ENCODE assay signal across 8 cellular contexts in the genomic region with DNA sequence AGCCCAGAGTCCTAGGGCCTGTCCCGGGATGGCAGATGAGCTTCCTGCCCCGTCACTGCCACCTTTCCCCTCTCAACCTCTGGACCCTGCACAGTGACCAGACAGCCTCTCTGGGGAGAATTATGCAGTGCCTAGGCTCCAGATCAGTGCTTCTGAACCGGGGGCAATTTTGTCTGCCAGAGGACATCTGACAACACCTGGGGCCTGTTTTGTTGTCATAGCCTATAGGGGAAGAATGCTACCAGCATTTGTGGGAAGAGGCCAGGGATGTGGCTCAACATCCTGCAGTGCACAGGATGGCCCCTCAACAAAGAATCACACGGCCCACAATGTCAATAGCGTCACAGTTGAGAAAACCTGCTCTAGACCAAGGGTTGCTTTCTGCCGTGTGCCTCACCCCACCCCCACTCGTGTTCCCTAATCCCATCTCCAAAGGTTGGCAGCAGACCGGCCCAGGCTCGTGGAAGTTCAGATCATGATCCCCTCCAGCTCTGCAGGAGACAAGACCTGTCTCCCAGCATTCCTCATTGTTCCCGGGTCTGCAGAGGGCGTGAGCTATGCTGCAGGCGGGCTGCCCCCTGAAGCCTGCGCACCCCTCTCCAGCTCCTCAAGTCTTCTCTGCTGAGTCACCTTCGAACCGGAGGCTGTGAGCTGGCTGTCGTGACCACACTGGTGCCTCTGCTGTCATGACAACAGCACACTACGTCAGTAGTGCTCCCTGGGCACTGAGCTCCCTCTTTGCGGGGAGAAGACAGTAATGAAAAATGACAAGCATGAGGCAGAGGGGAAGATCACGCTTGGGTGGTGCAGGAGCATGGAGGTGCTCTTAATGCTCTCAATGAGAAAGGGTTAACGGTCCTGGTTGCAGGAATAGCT. TPM values are rescaled to one million over a fixed set of nuclear protein-coding genes. Genes with fewer than 3 reads are reported as not detected.
DNase-seq lines count a peak whose midpoint lies in the region; ATAC-seq, FAIRE-seq and TF ChIP-seq lines count a peak whose summit lies in the region.

No MANE protein-coding gene starts in this region.

- peaks cover 33% of the 10 kb centered on the region for H3K79me2 ChIP-seq in HepG2 (ENCODE audit: insufficient read depth, low read length)

- no peaks in the 10 kb centered on the region for H3K9me3 Mint-ChIP-seq in activated CD4-positive, alpha-beta T cell treated with anti-CD3 and anti-CD28 coated beads, Interleukin-2, amount 10 ng/mL, durations not matched to agents 7 days and 5 days

- POLR2A ChIA-PET in activated CD4-positive, alpha-beta T cell treated with anti-CD3 and anti-CD28 coated beads, Interleukin-2, amount 10 ng/mL, durations not matched to agents 7 days and 5 days (lab: Charles Lee) = interaction anchor here (0.6 to 1.6 kb wide), 4 partner anchors 21 to 157 kb away, joined by 3 to 6 read pairs (median 3); a partner anchor contains a TSS
- POLR2A ChIA-PET in HepG2 (lab: Yijun Ruan, JAX) = interaction anchor here (0.6 to 2.2 kb wide), 18 partner anchors 10 to 222 kb away, joined by 3 to 22 read pairs (median 4); a partner anchor contains a TSS

- intact Hi-C loops in HepG2 (cut with micrococcal nuclease; ENCODE audit: unreplicated experiment) = loop anchor here (2.0 to 10.0 kb wide), 3 partner anchors 37 to 187 kb away; a partner anchor contains a TSS

- TF ChIP-seq EP300 in HepG2 (IDR thresholded peaks at IDR 0.05; ENCODE audit: low read depth in 2 of 2, low read length in 2 of 2) (peak in 1 of 2 experiments; percentile 49; a peak in 1 of 4 replicates), HepG2 (CRISPR knock-in tag; IDR thresholded peaks at IDR 0.05; ENCODE audit: borderline replicate concordance) (peak; percentile 22; the same call in 1 of the 2 replicates)

- peak; percentile 59 for FAIRE-seq in HepG2 (lab: Jason Lieb, UNC)

- H3K27me3 Mint-ChIP-seq in activated CD4-positive, alpha-beta T cell treated with anti-CD3 and anti-CD28 coated beads, Interleukin-2, amount 10 ng/mL, durations not matched to agents 7 days and 5 days = no peaks in the 10 kb centered on the region

- H3K4me2 ChIP-seq in HepG2 (ENCODE audit: low read depth, low read length) = peak overlapping the region; percentile 96

- TF ChIP-seq CTCF in AG10803 (conservative IDR thresholded peaks at IDR 0.05; ENCODE audit: low read length) (no peak), GM20000 (IDR thresholded peaks at IDR 0.05; ENCODE audit: extremely low read depth, missing control alignments) (no peak), coronary artery (IDR thresholded peaks at IDR 0.05) (no peak), HepG2 (CRISPR knock-in tag; IDR thresholded peaks at IDR 0.05) (no peak)

- H3K27ac ChIP-seq in coronary artery (peak overlapping the region; percentile 96 to 99), HepG2 (ENCODE audit: extremely low read length, insufficient read depth, low read length) (peak overlapping the region; percentile 97)

- H3K36me3 Mint-ChIP-seq in activated CD4-positive, alpha-beta T cell treated with anti-CD3 and anti-CD28 coated beads, Interleukin-2, amount 10 ng/mL, durations not matched to agents 7 days and 5 days (ENCODE audit: low read depth) = peaks cover 76% of the 10 kb centered on the region

- peak overlapping the region; percentile 94 for H3K4me3 ChIP-seq in AG10803 (ENCODE audit: low read length)
- H3K4me3 ChIP-seq in coronary artery = peak overlapping the region; percentile 91
- peak overlapping the region; percentile 58 to 99 (median 60) for H3K4me3 ChIP-seq in HepG2 (replicated peaks in 1 of 3; ENCODE audit: insufficient read depth in 1 of 3, low read depth in 2 of 3, low read length in 3 of 3)

- no peak for TF ChIP-seq RAD21 in HepG2 (CRISPR knock-in tag; IDR thresholded peaks at IDR 0.05)

- in situ Hi-C loops in HepG2 (cut with HindIII; ENCODE audit: extremely low pct_ligation_motif_present, low pct_unique_long_range_greater_than_20kb) = loop anchor here (10.0 kb wide), 1 partner anchor 107 kb away; no protein-coding TSS in a partner anchor

- H3K9ac ChIP-seq in HepG2 (ENCODE audit: insufficient read depth, low read depth, low read length) = peak overlapping the region; percentile 96

- CTCF ChIA-PET in activated CD4-positive, alpha-beta T cell treated with anti-CD3 and anti-CD28 coated beads, Interleukin-2, amount 10 ng/mL, durations not matched to agents 7 days and 5 days (lab: Charles Lee) = interaction anchor here (0.9 to 2.1 kb wide), 7 partner anchors 15 to 109 kb away, joined by 3 to 7 read pairs (median 5); no protein-coding TSS in a partner anchor
- CTCF ChIA-PET in HepG2 (lab: Yijun Ruan, JAX; ENCODE audit: low intra/inter-chr PET ratio, low total read pairs) = no interaction called here

- H3K4me1 Mint-ChIP-seq in activated CD4-positive, alpha-beta T cell treated with anti-CD3 and anti-CD28 coated beads, Interleukin-2, amount 10 ng/mL, durations not matched to agents 7 days and 5 days = peaks cover 36% of the 10 kb centered on the region

- no peaks in the 10 kb centered on the region; a peak in 1 of 5 replicates for H3K27me3 ChIP-seq in HepG2 (ENCODE audit: control insufficient read depth in 1 of 2, insufficient read depth in 2 of 2, low read length in 2 of 2)

- BruUV-seq in HepG2 (replicated peaks; lab: Mats Ljungman, UMichigan) = no TSS peak

- peak overlapping the region; percentile 98 for H3K27ac Mint-ChIP-seq in activated CD4-positive, alpha-beta T cell treated with anti-CD3 and anti-CD28 coated beads, Interleukin-2, amount 10 ng/mL, durations not matched to agents 7 days and 5 days

- H2AFZ ChIP-seq in HepG2 (ENCODE audit: low read length) = no peak overlapping the region

- TF ChIP-seq POLR2A in HepG2 (IDR thresholded peaks at IDR 0.05; ENCODE audit: insufficient read depth in 1 of 2, low read depth in 2 of 2, low read length in 2 of 2) = peak in 1 of 2 experiments; percentile 56; a peak in 2 of 4 replicates

- peak; percentile 98 for DNase-seq in AG10803 (ENCODE audit: low read depth)
- DNase-seq in GM20000 (ENCODE audit: low spot score) = peak; percentile 78
- peak; percentile 98 for DNase-seq in NCI-H226
- peak; percentile 89 for DNase-seq in activated CD4-positive, alpha-beta T cell treated with anti-CD3 and anti-CD28 coated beads, Interleukin-2, amount 10 ng/mL, durations not matched to agents 7 days and 5 days
- DNase-seq in coronary artery (ENCODE audit: low spot score) = peak; percentile 90
- peak; percentile 78 for DNase-seq in HepG2 (ENCODE audit: low spot score)
- DNase-seq in stimulated activated CD4-positive, alpha-beta T cell treated with anti-CD3 and anti-CD28 coated beads, Interleukin-2, amount 100 ng/mL, for 48 hours = peak; percentile 72 to 74

- peak overlapping the region; percentile 90 for H3K4me3 Mint-ChIP-seq in activated CD4-positive, alpha-beta T cell treated with anti-CD3 and anti-CD28 coated beads, Interleukin-2, amount 10 ng/mL, durations not matched to agents 7 days and 5 days

- 2% methylated on average over 17 of the region's 20 CpGs for WGBS in HepG2 (ENCODE audit: low lambda C conversion rate)

- H4K20me1 ChIP-seq in HepG2 (ENCODE audit: insufficient read depth, low read length) = peaks cover 27% of the 10 kb centered on the region

- H3K9me3 ChIP-seq in HepG2 (ENCODE audit: low read length) = no peaks in the 10 kb centered on the region

- H3K36me3 ChIP-seq in HepG2 (replicated peaks in 1 of 2; ENCODE audit: control insufficient read depth in 1 of 2, insufficient read depth in 2 of 2, low read length in 2 of 2) = peaks cover 21 to 61% of the 10 kb centered on the region in 2 experiments

- H3K4me1 ChIP-seq in HepG2 (ENCODE audit: insufficient read depth, low read length) = peaks cover 43% of the 10 kb centered on the region

- peak; percentile 25 for ATAC-seq in HepG2
- ATAC-seq in HG02973 (IDR thresholded peaks at IDR 0.05; ENCODE audit: unreplicated experiment) = no peak

RNA-seq across cellular contexts. Expression of a gene that starts 2.0 kb away (rescaled TPM):
- total RNA-seq in activated CD4-positive, alpha-beta T cell treated with anti-CD3 and anti-CD28 coated beads, Interleukin-2, amount 10 ng/mL, durations not matched to agents 7 days and 5 days = 1,000 to 10,000 TPM; 4,459 to 4,958 TPM
- total RNA-seq in HepG2 (2016; rRNA removed; fragmentation: Illumina TruSeq; extraction: Trizol) = 3,038 and 4,052 TPM in 2 replicates
- 4,250 and 4,349 TPM in 2 replicates for total RNA-seq in HepG2 (2016; cell fraction: cytosol; rRNA removed; fragmentation: Illumina TruSeq; extraction: Trizol; ENCODE audit: low read depth)
- total RNA-seq in HepG2 (2016; cell fraction: insoluble cytoplasmic fraction; rRNA removed; fragmentation: Illumina TruSeq; extraction: Trizol) = 3,016 and 4,088 TPM in 2 replicates
- 3,384 and 3,615 TPM in 2 replicates for total RNA-seq in HepG2 (2016; cell fraction: membrane; rRNA removed; fragmentation: Illumina TruSeq; extraction: Trizol)
- total RNA-seq in HepG2 (2016; cell fraction: nucleus; rRNA removed; fragmentation: Illumina TruSeq; extraction: Trizol) = 1,080 and 1,144 TPM in 2 replicates
- 12,395 and 12,722 TPM in 2 replicates for polyA plus RNA-seq in HepG2 (2011; rRNA removed)
- 13,143 and 20,886 TPM in 2 replicates for polyA plus RNA-seq in HepG2 (2011; cell fraction: cytosol; rRNA removed)
- 4,563 and 5,385 TPM in 2 replicates for polyA plus RNA-seq in HepG2 (2011; cell fraction: nucleus; rRNA removed)
- polyA plus RNA-seq in HepG2 (2012) = 4,491 and 5,608 TPM in 2 replicates
- 5,853 and 5,973 TPM in 2 replicates for polyA plus RNA-seq in HepG2 (2016; cell fraction: cytosol; fragmentation: Illumina TruSeq; extraction: Trizol; ENCODE audit: low read depth)
- 5,263 and 5,331 TPM in 2 replicates for polyA plus RNA-seq in HepG2 (2016; cell fraction: insoluble cytoplasmic fraction; fragmentation: Illumina TruSeq; extraction: Trizol; ENCODE audit: low read depth)
- 4,187 and 4,205 TPM in 2 replicates for polyA plus RNA-seq in HepG2 (2016; cell fraction: membrane; fragmentation: Illumina TruSeq; extraction: Trizol; ENCODE audit: low read depth)
- polyA plus RNA-seq in HepG2 (2016; cell fraction: nucleus; fragmentation: Illumina TruSeq; extraction: Trizol; ENCODE audit: insufficient read depth, low read depth) = 2,003 and 2,068 TPM in 2 replicates
- 14,131 and 14,841 TPM in 2 replicates for polyA minus RNA-seq in HepG2 (2011; rRNA and poly(A)+ RNA removed; ENCODE audit: low replicate concordance)
- polyA minus RNA-seq in HepG2 (2011; cell fraction: cytosol; rRNA and poly(A)+ RNA removed) = 5,645 and 5,680 TPM in 2 replicates
- 1,044 and 1,523 TPM in 2 replicates for polyA minus RNA-seq in HepG2 (2011; cell fraction: nucleus; rRNA and poly(A)+ RNA removed)

RNA-seq across cellular contexts. Expression of a gene that starts 23.6 kb away (rescaled TPM):
- total RNA-seq in activated CD4-positive, alpha-beta T cell treated with anti-CD3 and anti-CD28 coated beads, Interleukin-2, amount 10 ng/mL, durations not matched to agents 7 days and 5 days = 10 to 100 TPM; 28.3 to 30.4 TPM
- total RNA-seq in HepG2 (2016; rRNA removed; fragmentation: Illumina TruSeq; extraction: Trizol) = 7.0 and 12.8 TPM in 2 replicates
- total RNA-seq in HepG2 (2016; cell fraction: cytosol; rRNA removed; fragmentation: Illumina TruSeq; extraction: Trizol; ENCODE audit: low read depth) = 2.3 and 2.6 TPM in 2 replicates
- total RNA-seq in HepG2 (2016; cell fraction: insoluble cytoplasmic fraction; rRNA removed; fragmentation: Illumina TruSeq; extraction: Trizol) = 6.1 and 12.5 TPM in 2 replicates
- total RNA-seq in HepG2 (2016; cell fraction: membrane; rRNA removed; fragmentation: Illumina TruSeq; extraction: Trizol) = 4.1 and 5.9 TPM in 2 replicates
- 13.7 and 16.1 TPM in 2 replicates for total RNA-seq in HepG2 (2016; cell fraction: nucleus; rRNA removed; fragmentation: Illumina TruSeq; extraction: Trizol)
- 14.6 and 18.3 TPM in 2 replicates for polyA plus RNA-seq in HepG2 (2011; rRNA removed)
- polyA plus RNA-seq in HepG2 (2011; cell fraction: cytosol; rRNA removed) = 7.8 and 9.6 TPM in 2 replicates
- polyA plus RNA-seq in HepG2 (2011; cell fraction: nucleus; rRNA removed) = 132 TPM in 2 replicates
- 8.0 and 11.7 TPM in 2 replicates for polyA plus RNA-seq in HepG2 (2012)
- 1.9 TPM in 2 replicates for polyA plus RNA-seq in HepG2 (2016; cell fraction: cytosol; fragmentation: Illumina TruSeq; extraction: Trizol; ENCODE audit: low read depth)
- 6.6 and 8.2 TPM in 2 replicates for polyA plus RNA-seq in HepG2 (2016; cell fraction: insoluble cytoplasmic fraction; fragmentation: Illumina TruSeq; extraction: Trizol; ENCODE audit: low read depth)
- polyA plus RNA-seq in HepG2 (2016; cell fraction: membrane; fragmentation: Illumina TruSeq; extraction: Trizol; ENCODE audit: low read depth) = 3.2 and 3.5 TPM in 2 replicates
- 54.2 and 55.8 TPM in 2 replicates for polyA plus RNA-seq in HepG2 (2016; cell fraction: nucleus; fragmentation: Illumina TruSeq; extraction: Trizol; ENCODE audit: insufficient read depth, low read depth)
- 0.61 and 11.8 TPM in 2 replicates for polyA minus RNA-seq in HepG2 (2011; rRNA and poly(A)+ RNA removed; ENCODE audit: low replicate concordance)
- polyA minus RNA-seq in HepG2 (2011; cell fraction: cytosol; rRNA and poly(A)+ RNA removed) = 2.9 and 3.4 TPM in 2 replicates
- 12.5 and 14.4 TPM in 2 replicates for polyA minus RNA-seq in HepG2 (2011; cell fraction: nucleus; rRNA and poly(A)+ RNA removed)

RNA-seq across cellular contexts. Expression of a gene that starts 35.8 kb away (rescaled TPM):
- total RNA-seq in activated CD4-positive, alpha-beta T cell treated with anti-CD3 and anti-CD28 coated beads, Interleukin-2, amount 10 ng/mL, durations not matched to agents 7 days and 5 days = 10 to 100 TPM; 74.1 to 76.4 TPM
- total RNA-seq in HepG2 (2016; rRNA removed; fragmentation: Illumina TruSeq; extraction: Trizol) = 50.0 and 56.7 TPM in 2 replicates
- total RNA-seq in HepG2 (2016; cell fraction: cytosol; rRNA removed; fragmentation: Illumina TruSeq; extraction: Trizol; ENCODE audit: low read depth) = 12.9 and 15.9 TPM in 2 replicates
- 47.8 and 60.1 TPM in 2 replicates for total RNA-seq in HepG2 (2016; cell fraction: insoluble cytoplasmic fraction; rRNA removed; fragmentation: Illumina TruSeq; extraction: Trizol)
- total RNA-seq in HepG2 (2016; cell fraction: membrane; rRNA removed; fragmentation: Illumina TruSeq; extraction: Trizol) = 14.5 and 16.3 TPM in 2 replicates
- 58.7 and 75.9 TPM in 2 replicates for total RNA-seq in HepG2 (2016; cell fraction: nucleus; rRNA removed; fragmentation: Illumina TruSeq; extraction: Trizol)
- polyA plus RNA-seq in HepG2 (2011; rRNA removed) = 47.3 and 52.9 TPM in 2 replicates
- polyA plus RNA-seq in HepG2 (2011; cell fraction: cytosol; rRNA removed) = 23.1 and 25.0 TPM in 2 replicates
- 189 and 191 TPM in 2 replicates for polyA plus RNA-seq in HepG2 (2011; cell fraction: nucleus; rRNA removed)
- 39.3 and 51.1 TPM in 2 replicates for polyA plus RNA-seq in HepG2 (2012)
- polyA plus RNA-seq in HepG2 (2016; cell fraction: cytosol; fragmentation: Illumina TruSeq; extraction: Trizol; ENCODE audit: low read depth) = 5.0 and 5.2 TPM in 2 replicates
- polyA plus RNA-seq in HepG2 (2016; cell fraction: insoluble cytoplasmic fraction; fragmentation: Illumina TruSeq; extraction: Trizol; ENCODE audit: low read depth) = 58.8 and 61.3 TPM in 2 replicates
- 8.6 and 9.0 TPM in 2 replicates for polyA plus RNA-seq in HepG2 (2016; cell fraction: membrane; fragmentation: Illumina TruSeq; extraction: Trizol; ENCODE audit: low read depth)
- polyA plus RNA-seq in HepG2 (2016; cell fraction: nucleus; fragmentation: Illumina TruSeq; extraction: Trizol; ENCODE audit: insufficient read depth, low read depth) = 230 and 250 TPM in 2 replicates
- 70.3 and 126 TPM in 2 replicates for polyA minus RNA-seq in HepG2 (2011; rRNA and poly(A)+ RNA removed; ENCODE audit: low replicate concordance)
- polyA minus RNA-seq in HepG2 (2011; cell fraction: cytosol; rRNA and poly(A)+ RNA removed) = 17.4 and 20.0 TPM in 2 replicates
- 63.5 and 67.9 TPM in 2 replicates for polyA minus RNA-seq in HepG2 (2011; cell fraction: nucleus; rRNA and poly(A)+ RNA removed)

RNA-seq across cellular contexts. Expression of a gene that starts 38.4 kb away (rescaled TPM):
- total RNA-seq in activated CD4-positive, alpha-beta T cell treated with anti-CD3 and anti-CD28 coated beads, Interleukin-2, amount 10 ng/mL, durations not matched to agents 7 days and 5 days = 100 to 1,000 TPM; 191 to 202 TPM
- 65.6 and 100 TPM in 2 replicates for total RNA-seq in HepG2 (2016; rRNA removed; fragmentation: Illumina TruSeq; extraction: Trizol)
- total RNA-seq in HepG2 (2016; cell fraction: cytosol; rRNA removed; fragmentation: Illumina TruSeq; extraction: Trizol; ENCODE audit: low read depth) = 7.2 and 7.6 TPM in 2 replicates
- 68.5 and 86.5 TPM in 2 replicates for total RNA-seq in HepG2 (2016; cell fraction: insoluble cytoplasmic fraction; rRNA removed; fragmentation: Illumina TruSeq; extraction: Trizol)
- 25.1 and 25.2 TPM in 2 replicates for total RNA-seq in HepG2 (2016; cell fraction: membrane; rRNA removed; fragmentation: Illumina TruSeq; extraction: Trizol)
- total RNA-seq in HepG2 (2016; cell fraction: nucleus; rRNA removed; fragmentation: Illumina TruSeq; extraction: Trizol) = 57.8 and 60.8 TPM in 2 replicates
- polyA plus RNA-seq in HepG2 (2011; rRNA removed) = 42.8 and 51.1 TPM in 2 replicates
- 32.2 and 41.0 TPM in 2 replicates for polyA plus RNA-seq in HepG2 (2011; cell fraction: cytosol; rRNA removed)
- polyA plus RNA-seq in HepG2 (2011; cell fraction: nucleus; rRNA removed) = 46.7 and 50.4 TPM in 2 replicates
- polyA plus RNA-seq in HepG2 (2012) = 31.0 and 53.6 TPM in 2 replicates
- 3.4 and 4.5 TPM in 2 replicates for polyA plus RNA-seq in HepG2 (2016; cell fraction: cytosol; fragmentation: Illumina TruSeq; extraction: Trizol; ENCODE audit: low read depth)
- 56.7 and 71.7 TPM in 2 replicates for polyA plus RNA-seq in HepG2 (2016; cell fraction: insoluble cytoplasmic fraction; fragmentation: Illumina TruSeq; extraction: Trizol; ENCODE audit: low read depth)
- 12.3 and 13.7 TPM in 2 replicates for polyA plus RNA-seq in HepG2 (2016; cell fraction: membrane; fragmentation: Illumina TruSeq; extraction: Trizol; ENCODE audit: low read depth)
- 73.7 and 78.3 TPM in 2 replicates for polyA plus RNA-seq in HepG2 (2016; cell fraction: nucleus; fragmentation: Illumina TruSeq; extraction: Trizol; ENCODE audit: insufficient read depth, low read depth)
- 92.8 and 252 TPM in 2 replicates for polyA minus RNA-seq in HepG2 (2011; rRNA and poly(A)+ RNA removed; ENCODE audit: low replicate concordance)
- 51.6 and 71.6 TPM in 2 replicates for polyA minus RNA-seq in HepG2 (2011; cell fraction: cytosol; rRNA and poly(A)+ RNA removed)
- 62.8 and 68.9 TPM in 2 replicates for polyA minus RNA-seq in HepG2 (2011; cell fraction: nucleus; rRNA and poly(A)+ RNA removed)

RNA-seq across cellular contexts. Expression of a gene that starts 39.2 kb away (rescaled TPM):
- total RNA-seq in activated CD4-positive, alpha-beta T cell treated with anti-CD3 and anti-CD28 coated beads, Interleukin-2, amount 10 ng/mL, durations not matched to agents 7 days and 5 days = 100 to 1,000 TPM; 212 to 241 TPM
- total RNA-seq in HepG2 (2016; rRNA removed; fragmentation: Illumina TruSeq; extraction: Trizol) = 278 and 343 TPM in 2 replicates
- 189 and 218 TPM in 2 replicates for total RNA-seq in HepG2 (2016; cell fraction: cytosol; rRNA removed; fragmentation: Illumina TruSeq; extraction: Trizol; ENCODE audit: low read depth)
- total RNA-seq in HepG2 (2016; cell fraction: insoluble cytoplasmic fraction; rRNA removed; fragmentation: Illumina TruSeq; extraction: Trizol) = 286 and 361 TPM in 2 replicates
- 199 and 207 TPM in 2 replicates for total RNA-seq in HepG2 (2016; cell fraction: membrane; rRNA removed; fragmentation: Illumina TruSeq; extraction: Trizol)
- total RNA-seq in HepG2 (2016; cell fraction: nucleus; rRNA removed; fragmentation: Illumina TruSeq; extraction: Trizol) = 80.6 and 104 TPM in 2 replicates
- 52.5 and 64.8 TPM in 2 replicates for polyA plus RNA-seq in HepG2 (2011; rRNA removed)
- polyA plus RNA-seq in HepG2 (2011; cell fraction: cytosol; rRNA removed) = 82.5 and 89.0 TPM in 2 replicates
- 20.2 and 20.8 TPM in 2 replicates for polyA plus RNA-seq in HepG2 (2011; cell fraction: nucleus; rRNA removed)
- polyA plus RNA-seq in HepG2 (2012) = 128 and 181 TPM in 2 replicates
- polyA plus RNA-seq in HepG2 (2016; cell fraction: cytosol; fragmentation: Illumina TruSeq; extraction: Trizol; ENCODE audit: low read depth) = 188 and 220 TPM in 2 replicates
- polyA plus RNA-seq in HepG2 (2016; cell fraction: insoluble cytoplasmic fraction; fragmentation: Illumina TruSeq; extraction: Trizol; ENCODE audit: low read depth) = 342 and 349 TPM in 2 replicates
- polyA plus RNA-seq in HepG2 (2016; cell fraction: membrane; fragmentation: Illumina TruSeq; extraction: Trizol; ENCODE audit: low read depth) = 177 and 178 TPM in 2 replicates
- 114 and 136 TPM in 2 replicates for polyA plus RNA-seq in HepG2 (2016; cell fraction: nucleus; fragmentation: Illumina TruSeq; extraction: Trizol; ENCODE audit: insufficient read depth, low read depth)
- polyA minus RNA-seq in HepG2 (2011; rRNA and poly(A)+ RNA removed; ENCODE audit: low replicate concordance) = 25.3 and 67.0 TPM in 2 replicates
- polyA minus RNA-seq in HepG2 (2011; cell fraction: cytosol; rRNA and poly(A)+ RNA removed) = 12.4 and 18.6 TPM in 2 replicates
- polyA minus RNA-seq in HepG2 (2011; cell fraction: nucleus; rRNA and poly(A)+ RNA removed) = 10.1 and 13.3 TPM in 2 replicates
